Comparison of ENCODE assay signal across 9 cellular contexts in genomic region chr20:51500936-51501335, GRCh38. TPM values are rescaled to one million over a fixed set of nuclear protein-coding genes. Genes with fewer than 3 reads are reported as not detected.
DNase-seq lines count a peak whose midpoint lies in the region; ATAC-seq and TF ChIP-seq lines count a peak whose summit lies in the region.
"Had no signal": no experiment of that assay in that cellular context is flagged by ENCODE, and none has a peak within 500 bp of the region (broad histone marks: within the 10 kb centered on the region; RNA-seq: fewer than 3 reads in every experiment).

No MANE protein-coding gene starts in this region.

- 40% methylated on average over 1 of the region's 1 CpG for WGBS in right lobe of liver (ENCODE audit: insufficient coverage, low coverage, low lambda C conversion rate, missing lambda C conversion rate)

- intact Hi-C loops in right lobe of liver (cut with DNase I) = no loop called here

- peak overlapping the region; percentile 79 for H3K27ac Mint-ChIP-seq in activated naive CD8-positive, alpha-beta T cell treated with anti-CD3 and anti-CD28 coated beads, Interleukin-2, amount 50 U/mL, for 24 hours
- H3K27ac Mint-ChIP-seq in osteocyte (ENCODE audit: unreplicated experiment) = no peak overlapping the region

- H3K4me1 ChIP-seq in right lobe of liver = no peaks in the 10 kb centered on the region

- no peaks in the 10 kb centered on the region for H3K27me3 ChIP-seq in right lobe of liver
- H3K27me3 ChIP-seq: ascending aorta had no signal

- H3K27me3 Mint-ChIP-seq in activated naive CD8-positive, alpha-beta T cell treated with anti-CD3 and anti-CD28 coated beads, Interleukin-2, amount 50 U/mL, for 24 hours = no peaks in the 10 kb centered on the region
- peaks cover 8% of the 10 kb centered on the region for H3K27me3 Mint-ChIP-seq in osteocyte (ENCODE audit: unreplicated experiment)

- DNase-seq in stimulated activated CD8-positive, alpha-beta memory T cell treated with anti-CD3 and anti-CD28 coated beads, Interleukin-12 subunit alpha, Interleukin-12 subunit beta, amount 100 ng/mL, for 4 hours (ENCODE audit: low read depth) = peak; percentile 25
- DNase-seq in stimulated activated CD8-positive, alpha-beta memory T cell treated with anti-CD3 and anti-CD28 coated beads, Interleukin-4, amount 100 ng/mL, for 48 hours = no peak
- DNase-seq in activated CD4-positive, alpha-beta T cell treated with anti-CD3 and anti-CD28 coated beads for 48 hours = peak; percentile 49
- DNase-seq in activated naive CD8-positive, alpha-beta T cell treated with anti-CD3 and anti-CD28 coated beads, Interleukin-2, amount 50 U/mL, for 24 hours = no peak
- peak; percentile 25 for DNase-seq in stimulated activated naive CD4-positive, alpha-beta T cell treated with Interleukin-2 at 50 U/mL for 16 hours (lab: John Stamatoyannopoulos, UW)
- DNase-seq in right lobe of liver = no peak
- DNase-seq in osteocyte (ENCODE audit: extremely low spot score, unreplicated experiment) = no peak

- no peak for TF ChIP-seq POLR2A in right lobe of liver (IDR thresholded peaks at IDR 0.05)

- no peak overlapping the region for H3K27ac ChIP-seq in right lobe of liver
- H3K27ac ChIP-seq: ascending aorta had no signal

- no peak overlapping the region for H3K4me3 Mint-ChIP-seq in activated naive CD8-positive, alpha-beta T cell treated with anti-CD3 and anti-CD28 coated beads, Interleukin-2, amount 50 U/mL, for 24 hours
- no peak overlapping the region for H3K4me3 Mint-ChIP-seq in osteocyte (ENCODE audit: unreplicated experiment)

- ATAC-seq in activated naive CD8-positive, alpha-beta T cell treated with anti-CD3 and anti-CD28 coated beads, Interleukin-2, amount 50 U/mL, for 24 hours = peak; percentile 18
- no peak for ATAC-seq in HG03460 (IDR thresholded peaks at IDR 0.05; ENCODE audit: unreplicated experiment)
- ATAC-seq in right lobe of liver = no peak

- peaks cover 45% of the 10 kb centered on the region for H3K36me3 Mint-ChIP-seq in activated naive CD8-positive, alpha-beta T cell treated with anti-CD3 and anti-CD28 coated beads, Interleukin-2, amount 50 U/mL, for 24 hours (ENCODE audit: low read depth)
- H3K36me3 Mint-ChIP-seq in osteocyte (ENCODE audit: unreplicated experiment) = no peaks in the 10 kb centered on the region

- H3K9me3 ChIP-seq in right lobe of liver = no peaks in the 10 kb centered on the region
- H3K9me3 ChIP-seq: ascending aorta had no signal

- no peaks in the 10 kb centered on the region for H3K36me3 ChIP-seq in right lobe of liver
- H3K36me3 ChIP-seq: ascending aorta had no signal

- TF ChIP-seq CTCF in right lobe of liver (IDR thresholded peaks at IDR 0.05) (no peak), osteocyte (IDR thresholded peaks at IDR 0.05) (no peak)

- no peak overlapping the region for H3K4me3 ChIP-seq in right lobe of liver
- H3K4me3 ChIP-seq: ascending aorta had no signal

- peaks cover 72% of the 10 kb centered on the region for H3K4me1 Mint-ChIP-seq in activated naive CD8-positive, alpha-beta T cell treated with anti-CD3 and anti-CD28 coated beads, Interleukin-2, amount 50 U/mL, for 24 hours
- H3K4me1 Mint-ChIP-seq in osteocyte (ENCODE audit: unreplicated experiment) = peaks cover 18% of the 10 kb centered on the region

- peaks cover 7% of the 10 kb centered on the region for H3K9me3 Mint-ChIP-seq in activated naive CD8-positive, alpha-beta T cell treated with anti-CD3 and anti-CD28 coated beads, Interleukin-2, amount 50 U/mL, for 24 hours
- H3K9me3 Mint-ChIP-seq in osteocyte (ENCODE audit: unreplicated experiment) = no peaks in the 10 kb centered on the region

RNA-seq across cellular contexts. Expression of gene NFATC2, which starts 41.6 kb away (rescaled TPM):
- total RNA-seq in right lobe of liver (1 to 10 TPM; 3.9 to 7.1 (median 4.7) TPM), osteocyte (0.34 and 0.89 TPM in 2 replicates)

Comparison
In these comparisons a context has a peak if more than half of its experiments do, and no peak if none do; other contexts are left out.
1. DNase-seq: peak in stimulated activated CD8-positive, alpha-beta memory T cell treated with anti-CD3 and anti-CD28 coated beads, Interleukin-12 subunit alpha, Interleukin-12 subunit beta, amount 100 ng/mL, for 4 hours (single experiment), activated CD4-positive, alpha-beta T cell treated with anti-CD3 and anti-CD28 coated beads for 48 hours (single experiment) and stimulated activated naive CD4-positive, alpha-beta T cell treated with Interleukin-2 at 50 U/mL for 16 hours (single experiment); none in stimulated activated CD8-positive, alpha-beta memory T cell treated with anti-CD3 and anti-CD28 coated beads, Interleukin-4, amount 100 ng/mL, for 48 hours (single experiment), activated naive CD8-positive, alpha-beta T cell treated with anti-CD3 and anti-CD28 coated beads, Interleukin-2, amount 50 U/mL, for 24 hours (single experiment), right lobe of liver (0 of 3) and osteocyte (single experiment).